In the genomic region with DNA sequence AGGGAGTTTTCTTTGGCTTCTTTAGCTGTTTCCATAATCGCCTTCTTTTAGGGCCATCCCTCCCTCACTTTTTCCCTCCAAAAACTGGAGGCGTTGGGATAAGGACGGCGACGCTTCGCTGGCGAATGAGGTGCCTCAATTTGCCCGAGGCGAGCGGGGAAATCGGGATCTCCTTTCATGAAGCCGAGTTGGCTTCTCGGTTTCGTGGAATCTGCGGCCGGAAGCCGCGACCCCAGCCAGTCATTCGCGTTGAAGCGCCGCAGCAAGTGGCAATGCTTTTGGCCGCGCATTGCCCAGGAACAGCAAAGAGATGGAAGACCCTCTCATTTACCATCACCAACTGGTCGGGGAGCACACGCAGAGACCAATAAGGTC, we compare ENCODE assay signal across 8 cellular contexts.
DNase-seq lines count a peak whose midpoint lies in the region; ATAC-seq and TF ChIP-seq lines count a peak whose summit lies in the region.

No MANE protein-coding gene starts in this region.

- H3K9ac ChIP-seq in rectal smooth muscle tissue (ENCODE audit: low read length) = no peak overlapping the region

- no peaks in the 10 kb centered on the region for H3K36me3 ChIP-seq in rectal smooth muscle tissue (ENCODE audit: control insufficient read depth, insufficient read depth, low read length)

- DNase-seq in EL (peak; percentile 47), NCI-H69 (lab: John Stamatoyannopoulos, UW) (peak; percentile 74), erythroblast (lab: John Stamatoyannopoulos, UW) (peak; percentile 23 to 42), NCI-H1436 (lab: John Stamatoyannopoulos, UW) (no peak), substantia nigra (lab: John Stamatoyannopoulos, UW) (no peak), KG1 (lab: John Stamatoyannopoulos, UW) (no peak)

- no peak for ATAC-seq in GM21390 (IDR thresholded peaks at IDR 0.05; ENCODE audit: unreplicated experiment)

- H3K27me3 ChIP-seq in rectal smooth muscle tissue (ENCODE audit: control insufficient read depth, insufficient read depth, low read length) = peaks cover 35% of the 10 kb centered on the region

- no peaks in the 10 kb centered on the region for H3K4me1 ChIP-seq in rectal smooth muscle tissue (ENCODE audit: control insufficient read depth, insufficient read depth, low read length)

- peak overlapping the region; percentile 75 for H3K4me3 ChIP-seq in rectal smooth muscle tissue (ENCODE audit: low read length)

- no peak overlapping the region for H3K27ac ChIP-seq in rectal smooth muscle tissue (ENCODE audit: low read depth, low read length)
- H3K27ac ChIP-seq in substantia nigra (ENCODE audit: low read depth, low read length, poor library complexity, severe bottlenecking) = no peak overlapping the region

- no peak for TF ChIP-seq POLR2A in erythroblast (IDR thresholded peaks at IDR 0.05; ENCODE audit: low read length)

Comparison
In these comparisons a context has a peak if more than half of its experiments do, and no peak if none do; other contexts are left out.
1. DNase-seq: peak in EL (single experiment), NCI-H69 (single experiment) and erythroblast (2 of 2); none in NCI-H1436 (single experiment), substantia nigra (0 of 49) and KG1 (single experiment).